Comparison of ENCODE assay signal across 8 cellular contexts in the genomic region with DNA sequence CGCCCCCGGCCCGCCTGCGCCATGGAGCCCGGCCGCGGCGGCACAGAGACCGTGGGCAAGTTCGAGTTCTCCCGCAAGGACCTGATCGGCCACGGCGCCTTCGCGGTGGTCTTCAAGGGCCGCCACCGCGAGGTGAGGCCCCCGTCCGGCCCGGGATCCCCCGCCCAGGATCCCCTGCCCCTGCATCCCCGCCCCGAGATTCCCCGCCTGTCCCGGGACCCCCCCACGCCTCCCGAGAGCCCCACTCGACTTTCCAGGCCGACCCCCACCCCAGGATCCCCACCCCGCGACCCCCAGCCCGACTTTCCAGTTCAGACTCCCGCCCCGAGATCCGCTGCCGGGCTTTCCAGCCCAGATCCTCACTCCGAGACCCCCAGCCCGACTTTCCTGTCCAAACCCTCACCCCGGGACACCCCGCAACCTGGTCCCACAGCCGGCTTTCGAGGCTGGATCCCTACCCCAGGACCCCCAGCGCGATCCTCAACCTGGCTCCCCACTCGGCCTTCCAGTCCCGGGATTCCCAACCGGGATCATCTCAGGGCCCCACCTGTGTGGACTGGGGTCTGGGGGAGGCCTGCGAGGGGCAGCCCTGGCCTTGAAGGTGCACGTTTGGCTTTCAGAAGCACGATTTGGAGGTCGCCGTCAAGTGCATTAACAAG. TPM values are rescaled to one million over a fixed set of nuclear protein-coding genes. Genes with fewer than 3 reads are reported as not detected.
A peak's percentile ranks its signal among the peaks of the same experiment; 100 is the strongest.
DNase-seq lines count a peak whose midpoint lies in the region; TF ChIP-seq lines count a peak whose summit lies in the region.

No MANE protein-coding gene starts in this region.

- H4K20me1 ChIP-seq in neural cell (ENCODE audit: insufficient read depth) = peaks cover 14% of the 10 kb centered on the region

- TF ChIP-seq RAD21 in neural cell (conservative IDR thresholded peaks at IDR 0.05) = no peak

- peak; percentile 66 for DNase-seq in activated CD8-positive, alpha-beta memory T cell treated with anti-CD3 and anti-CD28 coated beads for 24 hours
- no peak for DNase-seq in activated CD8-positive, alpha-beta memory T cell treated with anti-CD3 and anti-CD28 coated beads, Interleukin-2, amount 50 U/mL, for 48 hours
- DNase-seq in SJSA1 (ENCODE audit: low read depth in 1 of 2, low spot score in 2 of 2) (peak in 1 of 2 experiments; percentile 38), epithelial cell of prostate (ENCODE audit: low read depth, low spot score) (no peak), NCI-H2081 (lab: John Stamatoyannopoulos, UW) (no peak), middle frontal gyrus (ENCODE audit: extremely low spot score, low spot score) (no peak), iPS-NIHi7 (ENCODE audit: extremely low spot score) (no peak)

- no peaks in the 10 kb centered on the region for H3F3A ChIP-seq in neural cell (ENCODE audit: insufficient read depth, low read length, poor library complexity, severe bottlenecking)

- H3K79me2 ChIP-seq in neural cell (replicated peaks; ENCODE audit: insufficient read depth, low read length) = peaks cover 43% of the 10 kb centered on the region

- H3K9me3 ChIP-seq in SJSA1 (replicated peaks) (no peaks in the 10 kb centered on the region), neural cell (ENCODE audit: low read length) (no peaks in the 10 kb centered on the region)

- peaks cover 18% of the 10 kb centered on the region for H3K4me1 ChIP-seq in SJSA1 (replicated peaks)

- no peaks in the 10 kb centered on the region for H3K9me2 ChIP-seq in neural cell (ENCODE audit: insufficient read depth, low read length)

- no peak overlapping the region for H3K27ac ChIP-seq in SJSA1
- peak overlapping the region; percentile 74 for H3K27ac ChIP-seq in epithelial cell of prostate
- no peak overlapping the region for H3K27ac ChIP-seq in neural cell (ENCODE audit: low read length)

- no peak for TF ChIP-seq EP300 in neural cell (conservative IDR thresholded peaks at IDR 0.05; ENCODE audit: poor library complexity, severe bottlenecking)

- H3K27me3 ChIP-seq in SJSA1 (replicated peaks) (no peaks in the 10 kb centered on the region), neural cell (ENCODE audit: insufficient read depth, low read depth, low read length) (no peaks in the 10 kb centered on the region)

- no peak overlapping the region for H2AFZ ChIP-seq in neural cell (ENCODE audit: low read depth, low read length)

- H3K36me3 ChIP-seq in SJSA1 = peaks cover 12% of the 10 kb centered on the region
- no peaks in the 10 kb centered on the region for H3K36me3 ChIP-seq in neural cell (ENCODE audit: insufficient read depth, low read length)

- TF ChIP-seq CTCF in neural cell (IDR thresholded peaks at IDR 0.05; ENCODE audit: poor library complexity, severe bottlenecking) = no peak

- H3K4me2 ChIP-seq in neural cell (ENCODE audit: low read length) = peak overlapping the region; percentile 95

- H3K9ac ChIP-seq in neural cell (ENCODE audit: low read length) = peak overlapping the region; percentile 77

- H3K4me3 ChIP-seq in SJSA1 (peak overlapping the region; percentile 72), neural cell (ENCODE audit: low read length) (peak overlapping the region; percentile 94)

TF ChIP-seq in neural cell, 6 proteins besides CTCF, POLR2A, EP300 and RAD21:
- TF ChIP-seq SMC3 (conservative IDR thresholded peaks at IDR 0.05; ENCODE audit: poor library complexity) (no peak), MXI1 (conservative IDR thresholded peaks at IDR 0.05; ENCODE audit: poor library complexity, severe bottlenecking) (no peak), TAF1 (IDR thresholded peaks at IDR 0.05; ENCODE audit: low read depth) (peak; percentile 1), EZH2 (IDR thresholded peaks at IDR 0.05; ENCODE audit: borderline replicate concordance, insufficient read depth, low read length, poor library complexity, severe bottlenecking) (no peak)
- TF ChIP-seq, protein P1, sequence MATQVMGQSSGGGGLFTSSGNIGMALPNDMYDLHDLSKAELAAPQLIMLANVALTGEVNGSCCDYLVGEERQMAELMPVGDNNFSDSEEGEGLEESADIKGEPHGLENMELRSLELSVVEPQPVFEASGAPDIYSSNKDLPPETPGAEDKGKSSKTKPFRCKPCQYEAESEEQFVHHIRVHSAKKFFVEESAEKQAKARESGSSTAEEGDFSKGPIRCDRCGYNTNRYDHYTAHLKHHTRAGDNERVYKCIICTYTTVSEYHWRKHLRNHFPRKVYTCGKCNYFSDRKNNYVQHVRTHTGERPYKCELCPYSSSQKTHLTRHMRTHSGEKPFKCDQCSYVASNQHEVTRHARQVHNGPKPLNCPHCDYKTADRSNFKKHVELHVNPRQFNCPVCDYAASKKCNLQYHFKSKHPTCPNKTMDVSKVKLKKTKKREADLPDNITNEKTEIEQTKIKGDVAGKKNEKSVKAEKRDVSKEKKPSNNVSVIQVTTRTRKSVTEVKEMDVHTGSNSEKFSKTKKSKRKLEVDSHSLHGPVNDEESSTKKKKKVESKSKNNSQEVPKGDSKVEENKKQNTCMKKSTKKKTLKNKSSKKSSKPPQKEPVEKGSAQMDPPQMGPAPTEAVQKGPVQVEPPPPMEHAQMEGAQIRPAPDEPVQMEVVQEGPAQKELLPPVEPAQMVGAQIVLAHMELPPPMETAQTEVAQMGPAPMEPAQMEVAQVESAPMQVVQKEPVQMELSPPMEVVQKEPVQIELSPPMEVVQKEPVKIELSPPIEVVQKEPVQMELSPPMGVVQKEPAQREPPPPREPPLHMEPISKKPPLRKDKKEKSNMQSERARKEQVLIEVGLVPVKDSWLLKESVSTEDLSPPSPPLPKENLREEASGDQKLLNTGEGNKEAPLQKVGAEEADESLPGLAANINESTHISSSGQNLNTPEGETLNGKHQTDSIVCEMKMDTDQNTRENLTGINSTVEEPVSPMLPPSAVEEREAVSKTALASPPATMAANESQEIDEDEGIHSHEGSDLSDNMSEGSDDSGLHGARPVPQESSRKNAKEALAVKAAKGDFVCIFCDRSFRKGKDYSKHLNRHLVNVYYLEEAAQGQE (IDR thresholded peaks at IDR 0.05; ENCODE audit: borderline replicate concordance) = no peak

RNA-seq across cellular contexts. Expression of gene ULK1, which starts 0.7 kb away (rescaled TPM):
- total RNA-seq in SJSA1 (2014; rRNA removed; shearing (Covaris generic)) = 1.5 and 2.9 TPM in 2 replicates
- polyA plus RNA-seq in neural cell = 19.0 and 27.9 TPM in 2 replicates
- 19.3 and 20.7 TPM in 2 replicates for polyA minus RNA-seq in neural cell

RNA-seq across cellular contexts. Expression of gene PUS1, which starts 34.0 kb away (rescaled TPM):
- 7.0 and 14.3 TPM in 2 replicates for total RNA-seq in SJSA1 (2014; rRNA removed; shearing (Covaris generic))
- 14.3 and 20.0 TPM in 2 replicates for polyA plus RNA-seq in neural cell
- polyA minus RNA-seq in neural cell = 7.3 and 8.0 TPM in 2 replicates

RNA-seq across cellular contexts. Expression of gene EP400, which starts 54.6 kb away (rescaled TPM):
- 9.7 and 10.3 TPM in 2 replicates for total RNA-seq in SJSA1 (2014; rRNA removed; shearing (Covaris generic))
- polyA plus RNA-seq in neural cell = 19.4 and 21.0 TPM in 2 replicates
- 22.6 and 30.7 TPM in 2 replicates for polyA minus RNA-seq in neural cell
